ENCODE assay signal across 1 cellular context in genomic region chr16:2429037-2429770, GRCh38.
TF ChIP-seq lines count a peak whose summit lies in the region.

A gene with protein sequence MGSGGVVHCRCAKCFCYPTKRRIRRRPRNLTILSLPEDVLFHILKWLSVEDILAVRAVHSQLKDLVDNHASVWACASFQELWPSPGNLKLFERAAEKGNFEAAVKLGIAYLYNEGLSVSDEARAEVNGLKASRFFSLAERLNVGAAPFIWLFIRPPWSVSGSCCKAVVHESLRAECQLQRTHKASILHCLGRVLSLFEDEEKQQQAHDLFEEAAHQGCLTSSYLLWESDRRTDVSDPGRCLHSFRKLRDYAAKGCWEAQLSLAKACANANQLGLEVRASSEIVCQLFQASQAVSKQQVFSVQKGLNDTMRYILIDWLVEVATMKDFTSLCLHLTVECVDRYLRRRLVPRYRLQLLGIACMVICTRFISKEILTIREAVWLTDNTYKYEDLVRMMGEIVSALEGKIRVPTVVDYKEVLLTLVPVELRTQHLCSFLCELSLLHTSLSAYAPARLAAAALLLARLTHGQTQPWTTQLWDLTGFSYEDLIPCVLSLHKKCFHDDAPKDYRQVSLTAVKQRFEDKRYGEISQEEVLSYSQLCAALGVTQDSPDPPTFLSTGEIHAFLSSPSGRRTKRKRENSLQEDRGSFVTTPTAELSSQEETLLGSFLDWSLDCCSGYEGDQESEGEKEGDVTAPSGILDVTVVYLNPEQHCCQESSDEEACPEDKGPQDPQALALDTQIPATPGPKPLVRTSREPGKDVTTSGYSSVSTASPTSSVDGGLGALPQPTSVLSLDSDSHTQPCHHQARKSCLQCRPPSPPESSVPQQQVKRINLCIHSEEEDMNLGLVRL (plus strand): TSS chr16:2429447. CDS start chr16:2429482, 35 bp downstream.

TF ChIP-seq in HEK293, 187 proteins besides CTCF, POLR2A, EP300 and RAD21 (continued from another document):
- peak; percentile 41; the same call in 1 of the 2 replicates for TF ChIP-seq ZEB2 (tag by site-specific recombination; IDR thresholded peaks at IDR 0.05)
- peak; percentile 96 for TF ChIP-seq ZXDB (tag by site-specific recombination; IDR thresholded peaks at IDR 0.05)
- peak; percentile 51; the same call in 1 of the 2 replicates for TF ChIP-seq KLF16 (tag by site-specific recombination; IDR thresholded peaks at IDR 0.05)
- no peak for TF ChIP-seq ZNF664 (tag by site-specific recombination; IDR thresholded peaks at IDR 0.05)
- peak; percentile 84 for TF ChIP-seq KLF9 (tag by site-specific recombination; IDR thresholded peaks at IDR 0.05; ENCODE audit: low read depth)
- peak; percentile 9; the same call in 1 of the 2 replicates for TF ChIP-seq ZNF692 (tag by site-specific recombination; IDR thresholded peaks at IDR 0.05)
- no peak for TF ChIP-seq BCL11B (tag by site-specific recombination; IDR thresholded peaks at IDR 0.05; ENCODE audit: low read depth)
- 0 out of 2 replicates have a peak, but pooled peaks have one; percentile 31 for TF ChIP-seq ZNF184 (tag by site-specific recombination; IDR thresholded peaks at IDR 0.05)
- TF ChIP-seq ZBTB8A (tag by site-specific recombination; IDR thresholded peaks at IDR 0.05) = peak; percentile 94
- TF ChIP-seq ZNF473 (tag by site-specific recombination; IDR thresholded peaks at IDR 0.05) = no peak
- TF ChIP-seq PATZ1 (tag by site-specific recombination; IDR thresholded peaks at IDR 0.05) = peak; percentile 98
- TF ChIP-seq ZSCAN16 (tag by site-specific recombination; IDR thresholded peaks at IDR 0.05) = no peak
- peak; percentile 81; the same call in 1 of the 2 replicates for TF ChIP-seq GLIS2 (tag by site-specific recombination; IDR thresholded peaks at IDR 0.05)
- TF ChIP-seq EGR2 (tag by site-specific recombination; IDR thresholded peaks at IDR 0.05; ENCODE audit: low read depth) = peak; percentile 68
- no peak for TF ChIP-seq HOXC10 (CRISPR knock-in tag; IDR thresholded peaks at IDR 0.05)
- TF ChIP-seq ZNF510 (tag by site-specific recombination; IDR thresholded peaks at IDR 0.05; ENCODE audit: insufficient replicate concordance) = no peak
- TF ChIP-seq ZFP37 (tag by site-specific recombination; IDR thresholded peaks at IDR 0.05) = 0 out of 2 replicates have a peak, but pooled peaks have one; percentile 7
- peak; percentile 77; the same call in 1 of the 2 replicates for TF ChIP-seq ZFHX2 (tag by site-specific recombination; conservative IDR thresholded peaks at IDR 0.05)
- TF ChIP-seq ZNF777 (tag by site-specific recombination; IDR thresholded peaks at IDR 0.05; ENCODE audit: borderline replicate concordance) = peak; percentile 9; the same call in 1 of the 2 replicates
- peak; percentile 43; the same call in 1 of the 2 replicates for TF ChIP-seq SP7 (tag by site-specific recombination; IDR thresholded peaks at IDR 0.05)
- TF ChIP-seq, protein P1, sequence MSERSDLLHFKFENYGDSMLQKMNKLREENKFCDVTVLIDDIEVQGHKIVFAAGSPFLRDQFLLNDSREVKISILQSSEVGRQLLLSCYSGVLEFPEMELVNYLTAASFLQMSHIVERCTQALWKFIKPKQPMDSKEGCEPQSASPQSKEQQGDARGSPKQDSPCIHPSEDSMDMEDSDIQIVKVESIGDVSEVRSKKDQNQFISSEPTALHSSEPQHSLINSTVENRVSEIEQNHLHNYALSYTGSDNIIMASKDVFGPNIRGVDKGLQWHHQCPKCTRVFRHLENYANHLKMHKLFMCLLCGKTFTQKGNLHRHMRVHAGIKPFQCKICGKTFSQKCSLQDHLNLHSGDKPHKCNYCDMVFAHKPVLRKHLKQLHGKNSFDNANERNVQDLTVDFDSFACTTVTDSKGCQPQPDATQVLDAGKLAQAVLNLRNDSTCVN (tag by site-specific recombination; optimal IDR thresholded peaks at IDR 0.05) = peak; percentile 89
- no peak for TF ChIP-seq ZNF175 (tag by site-specific recombination; IDR thresholded peaks at IDR 0.05)
- 0 out of 2 replicates have a peak, but pooled peaks have one; percentile 9 for TF ChIP-seq ZNF10 (tag by site-specific recombination; IDR thresholded peaks at IDR 0.05)
- no peak for TF ChIP-seq ZBTB7A (tag by site-specific recombination; IDR thresholded peaks at IDR 0.05; ENCODE audit: low read depth)
- TF ChIP-seq ZNF610 (tag by site-specific recombination; IDR thresholded peaks at IDR 0.05; ENCODE audit: borderline replicate concordance) = peak; percentile 85; the same call in 1 of the 2 replicates
- TF ChIP-seq YY2 (tag by site-specific recombination; IDR thresholded peaks at IDR 0.05) = no peak
- TF ChIP-seq GLIS1 (tag by site-specific recombination; IDR thresholded peaks at IDR 0.05) = peak; percentile 69
- TF ChIP-seq PRDM10 (tag by site-specific recombination; IDR thresholded peaks at IDR 0.05) = 0 out of 2 replicates have a peak, but pooled peaks have one; percentile 40
- TF ChIP-seq ZNF785 (tag by site-specific recombination; IDR thresholded peaks at IDR 0.05) = 0 out of 2 replicates have a peak, but pooled peaks have one; percentile 44
- TF ChIP-seq ELK4 (IDR thresholded peaks at IDR 0.05; ENCODE audit: borderline replicate concordance, low read depth, low read length) = no peak
- TF ChIP-seq ZNF529 (tag by site-specific recombination; IDR thresholded peaks at IDR 0.05; ENCODE audit: insufficient replicate concordance) = no peak
- TF ChIP-seq KLF8 (tag by site-specific recombination; IDR thresholded peaks at IDR 0.05) = peak; percentile 99
TF ChIP-seq in HEK293: peak in this region for 31.
